1 cellular context compared by ENCODE assay signal in the genomic region with DNA sequence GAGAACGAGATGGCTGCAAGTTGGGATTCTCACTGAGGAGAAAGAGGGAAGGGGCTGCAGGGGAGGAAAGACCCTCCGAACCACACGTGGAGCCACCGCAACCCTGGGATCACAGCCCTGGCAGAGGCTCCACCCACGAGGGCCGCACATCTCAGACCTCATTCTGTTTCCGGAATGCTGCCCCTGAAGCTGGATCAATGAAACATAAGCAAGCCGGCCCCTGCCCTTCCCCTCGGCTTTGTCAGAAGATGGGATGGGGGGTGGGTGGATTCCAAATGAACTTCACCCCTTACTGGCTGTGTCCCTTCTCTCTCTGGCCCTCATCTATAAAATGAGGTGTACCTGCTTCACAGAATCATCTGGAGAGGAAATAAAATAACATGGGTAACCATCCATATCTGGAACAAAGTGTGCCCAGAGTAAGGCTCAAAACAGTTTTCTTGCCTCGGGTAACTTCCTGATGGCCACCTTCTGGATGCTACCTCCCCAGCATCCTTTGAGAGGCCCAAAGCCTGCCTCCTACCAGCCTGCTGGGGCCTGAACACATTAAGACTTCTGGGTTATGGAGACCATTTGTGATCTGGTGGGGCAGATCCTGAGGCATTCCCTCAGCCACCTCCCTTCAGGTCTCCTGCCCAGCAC.
TF ChIP-seq lines count a peak whose summit lies in the region.

No MANE protein-coding gene starts in this region.

TF ChIP-seq in GM23338, 12 proteins besides CTCF, POLR2A, EP300 and RAD21:
- TF ChIP-seq POLR2AphosphoS5 (IDR thresholded peaks at IDR 0.05; ENCODE audit: low read depth) = no peak
- no peak for TF ChIP-seq EZH2phosphoT487 (IDR thresholded peaks at IDR 0.05; ENCODE audit: unreplicated experiment)
- no peak for TF ChIP-seq STAT1 (IDR thresholded peaks at IDR 0.05; ENCODE audit: unreplicated experiment)
- TF ChIP-seq, protein P1, sequence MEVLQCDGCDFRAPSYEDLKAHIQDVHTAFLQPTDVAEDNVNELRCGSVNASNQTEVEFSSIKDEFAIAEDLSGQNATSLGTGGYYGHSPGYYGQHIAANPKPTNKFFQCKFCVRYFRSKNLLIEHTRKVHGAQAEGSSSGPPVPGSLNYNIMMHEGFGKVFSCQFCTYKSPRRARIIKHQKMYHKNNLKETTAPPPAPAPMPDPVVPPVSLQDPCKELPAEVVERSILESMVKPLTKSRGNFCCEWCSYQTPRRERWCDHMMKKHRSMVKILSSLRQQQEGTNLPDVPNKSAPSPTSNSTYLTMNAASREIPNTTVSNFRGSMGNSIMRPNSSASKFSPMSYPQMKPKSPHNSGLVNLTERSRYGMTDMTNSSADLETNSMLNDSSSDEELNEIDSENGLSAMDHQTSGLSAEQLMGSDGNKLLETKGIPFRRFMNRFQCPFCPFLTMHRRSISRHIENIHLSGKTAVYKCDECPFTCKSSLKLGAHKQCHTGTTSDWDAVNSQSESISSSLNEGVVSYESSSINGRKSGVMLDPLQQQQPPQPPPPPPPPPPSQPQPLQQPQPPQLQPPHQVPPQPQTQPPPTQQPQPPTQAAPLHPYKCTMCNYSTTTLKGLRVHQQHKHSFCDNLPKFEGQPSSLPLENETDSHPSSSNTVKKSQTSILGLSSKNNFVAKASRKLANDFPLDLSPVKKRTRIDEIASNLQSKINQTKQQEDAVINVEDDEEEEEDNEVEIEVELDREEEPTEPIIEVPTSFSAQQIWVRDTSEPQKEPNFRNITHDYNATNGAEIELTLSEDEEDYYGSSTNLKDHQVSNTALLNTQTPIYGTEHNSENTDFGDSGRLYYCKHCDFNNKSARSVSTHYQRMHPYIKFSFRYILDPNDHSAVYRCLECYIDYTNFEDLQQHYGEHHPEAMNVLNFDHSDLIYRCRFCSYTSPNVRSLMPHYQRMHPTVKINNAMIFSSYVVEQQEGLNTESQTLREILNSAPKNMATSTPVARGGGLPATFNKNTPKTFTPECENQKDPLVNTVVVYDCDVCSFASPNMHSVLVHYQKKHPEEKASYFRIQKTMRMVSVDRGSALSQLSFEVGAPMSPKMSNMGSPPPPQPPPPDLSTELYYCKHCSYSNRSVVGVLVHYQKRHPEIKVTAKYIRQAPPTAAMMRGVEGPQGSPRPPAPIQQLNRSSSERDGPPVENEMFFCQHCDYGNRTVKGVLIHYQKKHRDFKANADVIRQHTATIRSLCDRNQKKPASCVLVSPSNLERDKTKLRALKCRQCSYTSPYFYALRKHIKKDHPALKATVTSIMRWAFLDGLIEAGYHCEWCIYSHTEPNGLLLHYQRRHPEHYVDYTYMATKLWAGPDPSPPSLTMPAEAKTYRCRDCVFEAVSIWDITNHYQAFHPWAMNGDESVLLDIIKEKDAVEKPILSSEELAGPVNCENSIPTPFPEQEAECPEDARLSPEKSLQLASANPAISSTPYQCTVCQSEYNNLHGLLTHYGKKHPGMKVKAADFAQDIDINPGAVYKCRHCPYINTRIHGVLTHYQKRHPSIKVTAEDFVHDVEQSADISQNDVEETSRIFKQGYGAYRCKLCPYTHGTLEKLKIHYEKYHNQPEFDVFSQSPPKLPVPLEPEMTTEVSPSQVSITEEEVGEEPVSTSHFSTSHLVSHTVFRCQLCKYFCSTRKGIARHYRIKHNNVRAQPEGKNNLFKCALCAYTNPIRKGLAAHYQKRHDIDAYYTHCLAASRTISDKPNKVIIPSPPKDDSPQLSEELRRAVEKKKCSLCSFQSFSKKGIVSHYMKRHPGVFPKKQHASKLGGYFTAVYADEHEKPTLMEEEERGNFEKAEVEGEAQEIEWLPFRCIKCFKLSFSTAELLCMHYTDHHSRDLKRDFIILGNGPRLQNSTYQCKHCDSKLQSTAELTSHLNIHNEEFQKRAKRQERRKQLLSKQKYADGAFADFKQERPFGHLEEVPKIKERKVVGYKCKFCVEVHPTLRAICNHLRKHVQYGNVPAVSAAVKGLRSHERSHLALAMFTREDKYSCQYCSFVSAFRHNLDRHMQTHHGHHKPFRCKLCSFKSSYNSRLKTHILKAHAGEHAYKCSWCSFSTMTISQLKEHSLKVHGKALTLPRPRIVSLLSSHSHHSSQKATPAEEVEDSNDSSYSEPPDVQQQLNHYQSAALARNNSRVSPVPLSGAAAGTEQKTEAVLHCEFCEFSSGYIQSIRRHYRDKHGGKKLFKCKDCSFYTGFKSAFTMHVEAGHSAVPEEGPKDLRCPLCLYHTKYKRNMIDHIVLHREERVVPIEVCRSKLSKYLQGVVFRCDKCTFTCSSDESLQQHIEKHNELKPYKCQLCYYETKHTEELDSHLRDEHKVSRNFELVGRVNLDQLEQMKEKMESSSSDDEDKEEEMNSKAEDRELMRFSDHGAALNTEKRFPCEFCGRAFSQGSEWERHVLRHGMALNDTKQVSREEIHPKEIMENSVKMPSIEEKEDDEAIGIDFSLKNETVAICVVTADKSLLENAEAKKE (CRISPR knock-in tag; IDR thresholded peaks at IDR 0.05) = no peak
- TF ChIP-seq CREB1 (CRISPR knock-in tag; IDR thresholded peaks at IDR 0.05; ENCODE audit: low read depth) = no peak
- no peak for TF ChIP-seq NANOG (IDR thresholded peaks at IDR 0.05; ENCODE audit: borderline replicate concordance)
- no peak for TF ChIP-seq ZNF331 (CRISPR knock-in tag; IDR thresholded peaks at IDR 0.05; ENCODE audit: low read depth)
- TF ChIP-seq, protein P2, sequence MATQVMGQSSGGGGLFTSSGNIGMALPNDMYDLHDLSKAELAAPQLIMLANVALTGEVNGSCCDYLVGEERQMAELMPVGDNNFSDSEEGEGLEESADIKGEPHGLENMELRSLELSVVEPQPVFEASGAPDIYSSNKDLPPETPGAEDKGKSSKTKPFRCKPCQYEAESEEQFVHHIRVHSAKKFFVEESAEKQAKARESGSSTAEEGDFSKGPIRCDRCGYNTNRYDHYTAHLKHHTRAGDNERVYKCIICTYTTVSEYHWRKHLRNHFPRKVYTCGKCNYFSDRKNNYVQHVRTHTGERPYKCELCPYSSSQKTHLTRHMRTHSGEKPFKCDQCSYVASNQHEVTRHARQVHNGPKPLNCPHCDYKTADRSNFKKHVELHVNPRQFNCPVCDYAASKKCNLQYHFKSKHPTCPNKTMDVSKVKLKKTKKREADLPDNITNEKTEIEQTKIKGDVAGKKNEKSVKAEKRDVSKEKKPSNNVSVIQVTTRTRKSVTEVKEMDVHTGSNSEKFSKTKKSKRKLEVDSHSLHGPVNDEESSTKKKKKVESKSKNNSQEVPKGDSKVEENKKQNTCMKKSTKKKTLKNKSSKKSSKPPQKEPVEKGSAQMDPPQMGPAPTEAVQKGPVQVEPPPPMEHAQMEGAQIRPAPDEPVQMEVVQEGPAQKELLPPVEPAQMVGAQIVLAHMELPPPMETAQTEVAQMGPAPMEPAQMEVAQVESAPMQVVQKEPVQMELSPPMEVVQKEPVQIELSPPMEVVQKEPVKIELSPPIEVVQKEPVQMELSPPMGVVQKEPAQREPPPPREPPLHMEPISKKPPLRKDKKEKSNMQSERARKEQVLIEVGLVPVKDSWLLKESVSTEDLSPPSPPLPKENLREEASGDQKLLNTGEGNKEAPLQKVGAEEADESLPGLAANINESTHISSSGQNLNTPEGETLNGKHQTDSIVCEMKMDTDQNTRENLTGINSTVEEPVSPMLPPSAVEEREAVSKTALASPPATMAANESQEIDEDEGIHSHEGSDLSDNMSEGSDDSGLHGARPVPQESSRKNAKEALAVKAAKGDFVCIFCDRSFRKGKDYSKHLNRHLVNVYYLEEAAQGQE (IDR thresholded peaks at IDR 0.05; ENCODE audit: unreplicated experiment) = no peak
- TF ChIP-seq, protein P3, sequence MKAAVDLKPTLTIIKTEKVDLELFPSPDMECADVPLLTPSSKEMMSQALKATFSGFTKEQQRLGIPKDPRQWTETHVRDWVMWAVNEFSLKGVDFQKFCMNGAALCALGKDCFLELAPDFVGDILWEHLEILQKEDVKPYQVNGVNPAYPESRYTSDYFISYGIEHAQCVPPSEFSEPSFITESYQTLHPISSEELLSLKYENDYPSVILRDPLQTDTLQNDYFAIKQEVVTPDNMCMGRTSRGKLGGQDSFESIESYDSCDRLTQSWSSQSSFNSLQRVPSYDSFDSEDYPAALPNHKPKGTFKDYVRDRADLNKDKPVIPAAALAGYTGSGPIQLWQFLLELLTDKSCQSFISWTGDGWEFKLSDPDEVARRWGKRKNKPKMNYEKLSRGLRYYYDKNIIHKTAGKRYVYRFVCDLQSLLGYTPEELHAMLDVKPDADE (IDR thresholded peaks at IDR 0.05) = no peak
- TF ChIP-seq EZH2 (IDR thresholded peaks at IDR 0.05; ENCODE audit: low read depth, unreplicated experiment) = no peak
- no peak for TF ChIP-seq JUNB (IDR thresholded peaks at IDR 0.05; ENCODE audit: unreplicated experiment)
- no peak for TF ChIP-seq ZNF114 (CRISPR knock-in tag; IDR thresholded peaks at IDR 0.05)
